ENCODE assay signal across 18 cellular contexts in the genomic region with DNA sequence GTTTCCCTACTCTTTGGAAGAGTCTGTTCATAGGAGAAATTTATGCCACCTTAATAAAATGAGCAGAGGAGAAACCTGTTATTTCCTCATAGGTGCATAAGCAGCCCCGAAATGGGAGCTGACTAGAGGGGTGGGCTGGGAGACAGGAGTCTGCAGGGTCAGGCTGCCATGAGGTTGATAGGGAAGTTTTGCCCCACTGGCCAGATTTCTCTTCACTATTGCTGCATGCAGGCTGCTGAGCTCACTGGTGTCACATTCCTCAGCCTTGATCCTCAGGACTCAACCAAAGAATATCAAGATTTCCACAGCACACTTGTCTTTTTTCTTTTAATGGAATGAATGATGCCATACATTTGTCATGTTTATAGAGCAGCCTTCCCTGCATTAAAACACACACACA.
"Had no signal": no experiment of that assay in that cellular context is flagged by ENCODE, and none has a peak within 500 bp of the region (broad histone marks: within the 10 kb centered on the region; RNA-seq: fewer than 3 reads in every experiment).

No MANE protein-coding gene starts in this region.

- ATAC-seq: activated naive CD8-positive, alpha-beta T cell treated with anti-CD3 and anti-CD28 coated beads, Interleukin-2, amount 50 U/mL, for 24 hours had no signal

- H3K4me1 ChIP-seq: ascending aorta, tibial nerve had no signal

- H3K27ac ChIP-seq: ascending aorta, esophagus squamous epithelium, pancreas, tibial nerve had no signal

- H3K4me3 Mint-ChIP-seq: activated naive CD4-positive, alpha-beta T cell treated with anti-CD3 and anti-CD28 coated beads for 36 hours; activated naive CD8-positive, alpha-beta T cell treated with anti-CD3 and anti-CD28 coated beads, Interleukin-2, amount 50 U/mL, for 24 hours; naive B cell had no signal

- H3K27me3 ChIP-seq: ascending aorta, esophagus squamous epithelium, pancreas, tibial nerve had no signal

- H3K4me3 ChIP-seq: ascending aorta, esophagus squamous epithelium, lung, pancreas, tibial nerve had no signal

- DNase-seq: activated CD4-positive, alpha-beta T cell treated with anti-CD3 and anti-CD28 coated beads for 1 hour; activated CD4-positive, alpha-beta T cell treated with anti-CD3 and anti-CD28 coated beads, Interleukin-2, amount 50 U/mL, for 4 hours; activated naive CD4-positive, alpha-beta T cell treated with anti-CD3 and anti-CD28 coated beads for 36 hours; activated naive CD8-positive, alpha-beta T cell treated with anti-CD3 and anti-CD28 coated beads, Interleukin-2, amount 50 U/mL, for 24 hours; esophagus squamous epithelium; glutamatergic neuron; islet precursor cell; naive B cell; pancreas; small intestine; stimulated activated CD4-positive, alpha-beta T cell treated with anti-CD3 and anti-CD28 coated beads, Interleukin-4, amount 100 ng/mL, for 24 hours; stimulated activated CD8-positive, alpha-beta memory T cell treated with anti-CD3 and anti-CD28 coated beads, Interleukin-4, amount 100 ng/mL, for 48 hours; stimulated activated naive CD4-positive, alpha-beta T cell treated with Interleukin-2 at 50 U/mL for 16 hours; substantia nigra had no signal

- H3K4me1 Mint-ChIP-seq: activated naive CD8-positive, alpha-beta T cell treated with anti-CD3 and anti-CD28 coated beads, Interleukin-2, amount 50 U/mL, for 24 hours; naive B cell had no signal

- H3K36me3 Mint-ChIP-seq: naive B cell had no signal

- H3K27me3 Mint-ChIP-seq: activated naive CD8-positive, alpha-beta T cell treated with anti-CD3 and anti-CD28 coated beads, Interleukin-2, amount 50 U/mL, for 24 hours had no signal

- H3K9me3 Mint-ChIP-seq: activated naive CD4-positive, alpha-beta T cell treated with anti-CD3 and anti-CD28 coated beads for 36 hours; activated naive CD8-positive, alpha-beta T cell treated with anti-CD3 and anti-CD28 coated beads, Interleukin-2, amount 50 U/mL, for 24 hours; activated T-helper 2 cell treated with anti-CD3 and anti-CD28 coated beads, Interferon-gamma antibody, Interleukin-2, Interleukin-4, amounts not matched to agents 10 μg/mL and 5 μg/mL and 100 μg/mL, durations not matched to agents 14 hours and 24 hours and 36 hours; naive B cell had no signal

- H3K36me3 ChIP-seq: ascending aorta, esophagus squamous epithelium, pancreas, tibial nerve had no signal

- H3K9me3 ChIP-seq: ascending aorta, esophagus squamous epithelium, pancreas, tibial nerve had no signal

- H3K27ac Mint-ChIP-seq: activated naive CD4-positive, alpha-beta T cell treated with anti-CD3 and anti-CD28 coated beads for 36 hours; activated naive CD8-positive, alpha-beta T cell treated with anti-CD3 and anti-CD28 coated beads, Interleukin-2, amount 50 U/mL, for 24 hours; activated T-helper 2 cell treated with anti-CD3 and anti-CD28 coated beads, Interferon-gamma antibody, Interleukin-2, Interleukin-4, amounts not matched to agents 10 μg/mL and 5 μg/mL and 100 μg/mL, durations not matched to agents 14 hours and 24 hours and 36 hours; naive B cell had no signal
